In genomic region chr9:113577525-113578261, GRCh38 we compare ENCODE assay signal across 9 cellular contexts.
A peak's percentile ranks its signal among the peaks of the same experiment; 100 is the strongest.
DNase-seq lines count a peak whose midpoint lies in the region; ATAC-seq and TF ChIP-seq lines count a peak whose summit lies in the region.
"Had no signal": no experiment of that assay in that cellular context is flagged by ENCODE, and none has a peak within 500 bp of the region (broad histone marks: within the 10 kb centered on the region; RNA-seq: fewer than 3 reads in every experiment).

No MANE protein-coding gene starts in this region.

- H3K9me3 ChIP-seq in SJSA1 (replicated peaks): no peaks in the 10 kb centered on the region
- no peaks in the 10 kb centered on the region for H3K9me3 ChIP-seq in uterus

- H3K9me3 Mint-ChIP-seq in Calu3 (ENCODE audit: low read depth, unreplicated experiment): no peaks in the 10 kb centered on the region

- TF ChIP-seq CTCF in Calu3 (IDR thresholded peaks at IDR 0.05; ENCODE audit: unreplicated experiment): no peak
- TF ChIP-seq CTCF in uterus (IDR thresholded peaks at IDR 0.05): no peak

- CTCF ChIA-PET in Calu3 (lab: Charles Lee): interaction anchor here (1.1 to 2.1 kb wide), 3 partner anchors 13 to 80 kb away, joined by 3 to 13 read pairs (median 7); no protein-coding TSS in a partner anchor

- intact Hi-C loops in Calu3 (cut with micrococcal nuclease; ENCODE audit: unreplicated experiment) (no loop called here), posterior vena cava (cut with DNase I) (no loop called here), uterus (cut with DNase I; ENCODE audit: low total_unique reads) (no loop called here)

- H3K36me3 ChIP-seq in SJSA1 (peaks cover 27% of the 10 kb centered on the region), uterus (no peaks in the 10 kb centered on the region)

- H3K27ac ChIP-seq in SJSA1: peak overlapping the region; percentile 76
- H3K27ac ChIP-seq in uterus: no peak overlapping the region

- TF ChIP-seq POLR2A in erythroblast (IDR thresholded peaks at IDR 0.05; ENCODE audit: low read length): no peak
- TF ChIP-seq POLR2A in uterus (IDR thresholded peaks at IDR 0.05): no peak

- H3K4me3 Mint-ChIP-seq in Calu3 (ENCODE audit: low read depth, unreplicated experiment): peak overlapping the region; percentile 40

- no peak for ATAC-seq in HG03571 (IDR thresholded peaks at IDR 0.05; ENCODE audit: unreplicated experiment)

- H3K4me3 ChIP-seq in SJSA1 (no peak overlapping the region), uterus (no peak overlapping the region)

- peak overlapping the region; percentile 89 for H3K27ac Mint-ChIP-seq in Calu3 (ENCODE audit: unreplicated experiment)

- H3K4me1 ChIP-seq in SJSA1 (replicated peaks) (peaks cover 64% of the 10 kb centered on the region), uterus (peaks cover 0 to 8% of the 10 kb centered on the region in 2 donors)

- DNase-seq in Calu3: no peak
- DNase-seq in SJSA1 (ENCODE audit: low read depth in 1 of 2, low spot score in 2 of 2): peak; percentile 43 to 60
- peak; percentile 28 to 30 for DNase-seq in erythroblast (lab: John Stamatoyannopoulos, UW)
- DNase-seq in posterior vena cava (ENCODE audit: low spot score): peak; percentile 81
- DNase-seq in Kasumi-1 (lab: John Stamatoyannopoulos, UW): no peak
- DNase-seq in NCI-H748 (lab: John Stamatoyannopoulos, UW; ENCODE audit: unreplicated experiment): no peak
- no peak for DNase-seq in uterus
- DNase-seq: mesendoderm had no signal

- H3K4me1 Mint-ChIP-seq in Calu3 (ENCODE audit: low read depth, unreplicated experiment): peaks cover 57% of the 10 kb centered on the region

- no peaks in the 10 kb centered on the region for H3K27me3 ChIP-seq in SJSA1 (replicated peaks)
- H3K27me3 ChIP-seq in uterus: no peaks in the 10 kb centered on the region

- H3K27me3 Mint-ChIP-seq in Calu3 (ENCODE audit: unreplicated experiment): no peaks in the 10 kb centered on the region

- BruUV-seq in Calu3 (replicated peaks; lab: Mats Ljungman, UMichigan): no TSS peak

- H3K36me3 Mint-ChIP-seq in Calu3 (ENCODE audit: insufficient read depth, unreplicated experiment): peaks cover 29% of the 10 kb centered on the region

Comparison
In these comparisons a context has a peak if more than half of its experiments do, and no peak if none do; other contexts are left out.
1. DNase-seq: peak in SJSA1 (2 of 2), erythroblast (2 of 2) and posterior vena cava (single experiment); none in Calu3 (single experiment), Kasumi-1 (0 of 2), NCI-H748 (single experiment) and uterus (0 of 2).